ENCODE assay signal across 13 cellular contexts in genomic region chr15:84681822-84682221, GRCh38. TPM values are rescaled to one million over a fixed set of nuclear protein-coding genes. Genes with fewer than 3 reads are reported as not detected.
A peak's percentile ranks its signal among the peaks of the same experiment; 100 is the strongest.
DNase-seq lines count a peak whose midpoint lies in the region; ATAC-seq, FAIRE-seq and TF ChIP-seq lines count a peak whose summit lies in the region.
"Had no signal": no experiment of that assay in that cellular context is flagged by ENCODE, and none has a peak within 500 bp of the region (broad histone marks: within the 10 kb centered on the region; RNA-seq: fewer than 3 reads in every experiment).

No MANE protein-coding gene starts in this region.

- H3K4me1 Mint-ChIP-seq in nephron progenitor cell: no peaks in the 10 kb centered on the region
- H3K4me1 Mint-ChIP-seq: mesothelial cell of epicardium had no signal

- BruUV-seq in K562 (replicated peaks; lab: Mats Ljungman, UMichigan): no TSS peak

- no peak for TF ChIP-seq EP300 in K562 (IDR thresholded peaks at IDR 0.05; ENCODE audit: low read length)

- no peak for FAIRE-seq in K562 (lab: Jason Lieb, UNC)

- no peak overlapping the region for H3K4me3 Mint-ChIP-seq in nephron progenitor cell
- H3K4me3 Mint-ChIP-seq: IgD-negative memory B cell, mesothelial cell of epicardium had no signal

- TF ChIP-seq CTCF in K562 (IDR thresholded peaks at IDR 0.05 in 2 of 3, conservative IDR thresholded peaks at IDR 0.05 in 1 of 3; ENCODE audit: insufficient read depth in 2 of 3, low read depth in 1 of 3, low read length in 3 of 3) (no peak), neutrophil (IDR thresholded peaks at IDR 0.05) (no peak), nephron progenitor cell (IDR thresholded peaks at IDR 0.05) (no peak)

- H3K79me2 ChIP-seq in K562 (ENCODE audit: control insufficient read depth, insufficient read depth, low read length): 0 out of 3 replicates have a peak, but pooled peaks cover 2% of the 10 kb centered on the region

- 97% methylated on average over 3 of the region's 3 CpGs for WGBS in K562 (ENCODE audit: insufficient coverage, low coverage, missing lambda C conversion rate)

- no peaks in the 10 kb centered on the region for H3K9me3 Mint-ChIP-seq in nephron progenitor cell
- H3K9me3 Mint-ChIP-seq: IgD-negative memory B cell, mesothelial cell of epicardium had no signal

- peak; percentile 47 for ATAC-seq in GM21529 (IDR thresholded peaks at IDR 0.05; ENCODE audit: unreplicated experiment)
- ATAC-seq in K562: no peak
- ATAC-seq in GM19023 (IDR thresholded peaks at IDR 0.05; ENCODE audit: unreplicated experiment): no peak
- ATAC-seq in GM21360 (IDR thresholded peaks at IDR 0.05; ENCODE audit: unreplicated experiment): no peak

- H3K27me3 Mint-ChIP-seq in nephron progenitor cell (ENCODE audit: low read depth, poor library complexity): no peaks in the 10 kb centered on the region
- H3K27me3 Mint-ChIP-seq: IgD-negative memory B cell had no signal

- no peak overlapping the region for H3K4me2 ChIP-seq in K562 (ENCODE audit: insufficient read depth, low read length)

- H3K9me3 ChIP-seq in K562 (replicated peaks; ENCODE audit: control insufficient read depth, insufficient read depth, low read depth, low read length) (no peaks in the 10 kb centered on the region), neutrophil (no peaks in the 10 kb centered on the region)
- H3K9me3 ChIP-seq: adrenal gland had no signal

- peaks cover 85% of the 10 kb centered on the region for H3K36me3 ChIP-seq in K562 (ENCODE audit: control insufficient read depth, insufficient read depth, low read length)
- H3K36me3 ChIP-seq in neutrophil: peaks cover 56% of the 10 kb centered on the region

- intact Hi-C loops in K562 (cut with micrococcal nuclease): no loop called here

- no peak for TF ChIP-seq RAD21 in K562 (CRISPR knock-in tag; conservative IDR thresholded peaks at IDR 0.05 in 1 of 2, IDR thresholded peaks at IDR 0.05 in 1 of 2)

- POLR2A ChIA-PET in K562 (lab: Yijun Ruan, JAX): no interaction called here

- no peaks in the 10 kb centered on the region for H3K4me1 ChIP-seq in K562 (replicated peaks in 1 of 2; ENCODE audit: control insufficient read depth in 2 of 2, insufficient read depth in 2 of 2, low read length in 2 of 2)
- H3K4me1 ChIP-seq in neutrophil (ENCODE audit: control insufficient read depth in 1 of 2, insufficient read depth in 1 of 2, low read depth in 1 of 2, low read length in 1 of 2): no peaks in the 10 kb centered on the region
- H3K4me1 ChIP-seq: adrenal gland had no signal

- H3K27me3 ChIP-seq in K562 (ENCODE audit: control insufficient read depth in 2 of 2, insufficient read depth in 2 of 2, low read length in 2 of 2) (no peaks in the 10 kb centered on the region), neutrophil (no peaks in the 10 kb centered on the region)
- H3K27me3 ChIP-seq: adrenal gland had no signal

- no peak overlapping the region for H3K9ac ChIP-seq in K562 (ENCODE audit: insufficient read depth in 1 of 2, low read depth in 2 of 2, low read length in 2 of 2)

- H3K36me3 Mint-ChIP-seq in nephron progenitor cell (ENCODE audit: low read depth): peaks cover 88% of the 10 kb centered on the region

- no peaks in the 10 kb centered on the region for H4K20me1 ChIP-seq in K562 (replicated peaks; ENCODE audit: control insufficient read depth, insufficient read depth, low read length)

- no peak for TF ChIP-seq POLR2A in K562 (conservative IDR thresholded peaks at IDR 0.05)

- H2AFZ ChIP-seq in K562 (ENCODE audit: low read depth, low read length): no peak overlapping the region

- peak; percentile 52 for DNase-seq in T follicular helper cell (ENCODE audit: low read depth)
- DNase-seq in K562 (ENCODE audit: extremely low read depth in 1 of 4, low spot score in 3 of 4): no peak
- DNase-seq in UCSD-AML1 (lab: John Stamatoyannopoulos, UW; ENCODE audit: unreplicated experiment): no peak
- no peak for DNase-seq in nephron progenitor cell
- DNase-seq: NCI-H524 treated with DMSO at 0.1 percent for 48 hours, substantia nigra had no signal

- H3K27ac ChIP-seq in K562 (ENCODE audit: extremely low read depth, low read depth, low read length) (no peak overlapping the region), neutrophil (peak overlapping the region; percentile 48)
- H3K27ac ChIP-seq: adrenal gland had no signal

- no peak overlapping the region for H3K27ac Mint-ChIP-seq in nephron progenitor cell
- H3K27ac Mint-ChIP-seq: IgD-negative memory B cell, mesothelial cell of epicardium had no signal

- CTCF ChIA-PET in K562 (lab: Yijun Ruan, JAX; ENCODE audit: low intra/inter-chr PET ratio): no interaction called here

- no peaks in the 10 kb centered on the region for H3K9me1 ChIP-seq in K562 (ENCODE audit: control insufficient read depth, insufficient read depth, low read length)

- in situ Hi-C loops in K562 (cut with MboI): no loop called here

- no peak overlapping the region for H3K4me3 ChIP-seq in K562
- H3K4me3 ChIP-seq in neutrophil (ENCODE audit: low read depth in 1 of 2, low read length in 1 of 2): no peak overlapping the region
- H3K4me3 ChIP-seq: adrenal gland had no signal

TF ChIP-seq in K562, 482 proteins besides CTCF, POLR2A, EP300 and RAD21 (continues in another document):
- TF ChIP-seq CEBPG (CRISPR knock-in tag; IDR thresholded peaks at IDR 0.05) (no peak), CEBPG (tag; conservative IDR thresholded peaks at IDR 0.05 in 1 of 2, IDR thresholded peaks at IDR 0.05 in 1 of 2) (peak; percentile 7 to 34; a peak in 1 of 4 replicates), CEBPB (tag; IDR thresholded peaks at IDR 0.05) (peak; percentile 81), OTX1 (CRISPR knock-in tag; IDR thresholded peaks at IDR 0.05) (no peak)

RNA-seq across cellular contexts. Expression of gene NMB, which starts 23.8 kb away (rescaled TPM):
- 0.53 TPM in 1 of 2 replicates, not detected in the other for total RNA-seq in K562 (2011; cell fraction: chromatin; rRNA removed; ENCODE audit: low replicate concordance)
- total RNA-seq in K562 (2011; cell fraction: nucleolus; rRNA removed): 0.83 and 1.1 TPM in 2 replicates
- total RNA-seq in K562 (2011; cell fraction: nucleoplasm; rRNA removed): 0.66 TPM in 1 of 2 replicates, not detected in the other
- total RNA-seq in K562 (2014; rRNA removed): 0.53 TPM in 1 of 2 replicates, not detected in the other
- total RNA-seq in K562 (2014; rRNA removed; fragmentation: Illumina TruSeq; extraction: Trizol): not detected in 2 replicates
- total RNA-seq in K562 (2015; rRNA removed; fragmentation: Illumina TruSeq; extraction: Trizol): not detected in 2 replicates
- 0.16 and 0.25 TPM in 2 replicates for total RNA-seq in K562 (2021)
- 0.07 and 0.22 TPM in 2 replicates for polyA plus RNA-seq in K562 (2011; rRNA removed)
- 0.18 TPM in 1 of 2 replicates, not detected in the other for polyA plus RNA-seq in K562 (2011; cell fraction: cytosol; rRNA removed)
- 0.11 and 0.78 TPM in 2 replicates for polyA plus RNA-seq in K562 (2011; cell fraction: nucleus; rRNA removed)
- polyA plus RNA-seq in K562 (2012): 0.13 and 0.17 TPM in 2 replicates
- polyA plus RNA-seq in K562 (2014; fragmentation: Illumina TruSeq; extraction: Trizol): not detected in 2 replicates
- polyA plus RNA-seq in K562 (2014; fragmentation: Nextera tagmentation; extraction: Ambion mirVana): under 1 TPM; 0.06 to 0.11 TPM
- not detected in 2 replicates for polyA plus RNA-seq in K562 (2014; rRNA removed)
- polyA minus RNA-seq in K562 (2011; rRNA and poly(A)+ RNA removed): not detected in 2 replicates
- not detected in 2 replicates for polyA minus RNA-seq in K562 (2011; cell fraction: cytosol; rRNA and poly(A)+ RNA removed)
- polyA minus RNA-seq in K562 (2011; cell fraction: nucleus; rRNA and poly(A)+ RNA removed): 0.33 and 0.40 TPM in 2 replicates

RNA-seq across cellular contexts. Expression of gene WDR73, which starts 27.7 kb away (rescaled TPM):
- total RNA-seq in K562 (2011; cell fraction: chromatin; rRNA removed; ENCODE audit: low replicate concordance): 56.0 and 88.7 TPM in 2 replicates
- total RNA-seq in K562 (2011; cell fraction: nucleolus; rRNA removed): 38.7 and 40.2 TPM in 2 replicates
- total RNA-seq in K562 (2011; cell fraction: nucleoplasm; rRNA removed): 39.6 and 44.4 TPM in 2 replicates
- total RNA-seq in K562 (2014; rRNA removed): 20.7 and 21.7 TPM in 2 replicates
- 24.3 and 24.4 TPM in 2 replicates for total RNA-seq in K562 (2014; rRNA removed; fragmentation: Illumina TruSeq; extraction: Trizol)
- 18.6 and 19.8 TPM in 2 replicates for total RNA-seq in K562 (2015; rRNA removed; fragmentation: Illumina TruSeq; extraction: Trizol)
- total RNA-seq in K562 (2021): 21.7 and 22.8 TPM in 2 replicates
- polyA plus RNA-seq in K562 (2011; rRNA removed): 20.1 and 24.3 TPM in 2 replicates
- 19.5 and 21.1 TPM in 2 replicates for polyA plus RNA-seq in K562 (2011; cell fraction: cytosol; rRNA removed)
- polyA plus RNA-seq in K562 (2011; cell fraction: nucleus; rRNA removed): 46.9 and 57.8 TPM in 2 replicates
- 16.7 and 20.6 TPM in 2 replicates for polyA plus RNA-seq in K562 (2012)
- 21.9 and 25.4 TPM in 2 replicates for polyA plus RNA-seq in K562 (2014; fragmentation: Illumina TruSeq; extraction: Trizol)
- polyA plus RNA-seq in K562 (2014; fragmentation: Nextera tagmentation; extraction: Ambion mirVana): 10 to 100 TPM in 1 of 2 experiments, 1 to 10 TPM in 1; 9.2 to 11.5 TPM
- polyA plus RNA-seq in K562 (2014; rRNA removed): 23.9 and 30.7 TPM in 2 replicates
- polyA minus RNA-seq in K562 (2011; rRNA and poly(A)+ RNA removed): 23.4 and 29.0 TPM in 2 replicates
- polyA minus RNA-seq in K562 (2011; cell fraction: cytosol; rRNA and poly(A)+ RNA removed): 6.8 and 11.5 TPM in 2 replicates
- polyA minus RNA-seq in K562 (2011; cell fraction: nucleus; rRNA and poly(A)+ RNA removed): 17.0 and 20.9 TPM in 2 replicates

RNA-seq across cellular contexts. Expression of gene SEC11A, which starts 34.1 kb away (rescaled TPM):
- 73.8 and 151 TPM in 2 replicates for total RNA-seq in K562 (2011; cell fraction: chromatin; rRNA removed; ENCODE audit: low replicate concordance)
- total RNA-seq in K562 (2011; cell fraction: nucleolus; rRNA removed): 86.1 and 103 TPM in 2 replicates
- 189 and 195 TPM in 2 replicates for total RNA-seq in K562 (2011; cell fraction: nucleoplasm; rRNA removed)
- total RNA-seq in K562 (2014; rRNA removed) (170 and 198 TPM in 2 replicates), K562 (2014; rRNA removed; fragmentation: Illumina TruSeq; extraction: Trizol) (270 and 314 TPM in 2 replicates), K562 (2015; rRNA removed; fragmentation: Illumina TruSeq; extraction: Trizol) (204 and 217 TPM in 2 replicates), K562 (2021) (175 and 183 TPM in 2 replicates)
- polyA plus RNA-seq in K562 (2011; rRNA removed) (166 and 238 TPM in 2 replicates), K562 (2014; fragmentation: Illumina TruSeq; extraction: Trizol) (240 and 254 TPM in 2 replicates), K562 (2014; fragmentation: Nextera tagmentation; extraction: Ambion mirVana) (100 to 1,000 TPM; 206 to 229 TPM), K562 (2014; rRNA removed) (301 and 310 TPM in 2 replicates)
- polyA plus RNA-seq in K562 (2011; cell fraction: cytosol; rRNA removed): 49.8 and 172 TPM in 2 replicates
- 32.1 and 71.9 TPM in 2 replicates for polyA plus RNA-seq in K562 (2011; cell fraction: nucleus; rRNA removed)
- 230 and 261 TPM in 2 replicates for polyA plus RNA-seq in K562 (2012)
- polyA minus RNA-seq in K562 (2011; rRNA and poly(A)+ RNA removed): 166 and 171 TPM in 2 replicates
- 52.9 and 55.4 TPM in 2 replicates for polyA minus RNA-seq in K562 (2011; cell fraction: cytosol; rRNA and poly(A)+ RNA removed)
- 17.9 and 29.9 TPM in 2 replicates for polyA minus RNA-seq in K562 (2011; cell fraction: nucleus; rRNA and poly(A)+ RNA removed)
